Comparison of ENCODE assay signal across 16 cellular contexts in genomic region chr7:120184866-120185265, GRCh38.
DNase-seq lines count a peak whose midpoint lies in the region; ATAC-seq, FAIRE-seq and TF ChIP-seq lines count a peak whose summit lies in the region.
"Had no signal": no experiment of that assay in that cellular context is flagged by ENCODE, and none has a peak within 500 bp of the region (broad histone marks: within the 10 kb centered on the region; RNA-seq: fewer than 3 reads in every experiment).

No MANE protein-coding gene starts in this region.

- no peaks in the 10 kb centered on the region for H3K9me3 ChIP-seq in left ventricle myocardium inferior (replicated peaks)
- H3K9me3 ChIP-seq in gastrocnemius medialis, result no peaks in the 10 kb centered on the region
- no peaks in the 10 kb centered on the region for H3K9me3 ChIP-seq in small intestine (ENCODE audit: control insufficient read depth, low read depth)

- ATAC-seq in Right ventricle myocardium superior (ENCODE audit: poor library complexity) (peak; percentile 88), gastrocnemius medialis (peak; percentile 56 to 62), HG03460 (IDR thresholded peaks at IDR 0.05; ENCODE audit: unreplicated experiment) (no peak)
- ATAC-seq: CD8-positive, alpha-beta T cell; HepG2 had no signal

- 59 to 72% (median 63%) methylated on average over 1 of the region's 1 CpG for WGBS in small intestine, 3 donors

- H3K4me3 Mint-ChIP-seq in CD14-positive monocyte, result no peak overlapping the region
- H3K4me3 Mint-ChIP-seq: CD8-positive, alpha-beta T cell had no signal

- H3K27ac ChIP-seq in left ventricle myocardium inferior (replicated peaks) (peak overlapping the region; percentile 11), gastrocnemius medialis (peak overlapping the region in 2 of 4 donors; percentile 22 to 26), small intestine (ENCODE audit: low read depth in 1 of 2, low read length in 1 of 2) (no peak overlapping the region)
- H3K27ac ChIP-seq: PC-9 had no signal

- no peak for FAIRE-seq in small intestine (lab: Jason Lieb, UNC)
- FAIRE-seq: HepG2 had no signal

- H3K27me3 ChIP-seq in left ventricle myocardium inferior (ENCODE audit: low read depth) (no peaks in the 10 kb centered on the region), gastrocnemius medialis (no peaks in the 10 kb centered on the region), small intestine (ENCODE audit: control insufficient read depth in 2 of 2, insufficient read depth in 2 of 2, low read length in 2 of 2) (no peaks in the 10 kb centered on the region)

- H3K36me3 ChIP-seq in left ventricle myocardium inferior, result no peaks in the 10 kb centered on the region
- H3K36me3 ChIP-seq in gastrocnemius medialis, result no peaks in the 10 kb centered on the region
- H3K36me3 ChIP-seq in small intestine (ENCODE audit: control insufficient read depth in 2 of 2, insufficient read depth in 2 of 2, low read length in 2 of 2), result no peaks in the 10 kb centered on the region

- intact Hi-C loops in Right ventricle myocardium superior (cut with DNase I), result no loop called here
- intact Hi-C loops in cardiac septum (cut with DNase I), result no loop called here
- intact Hi-C loops in left ventricle myocardium inferior (cut with micrococcal nuclease), result no loop called here
- intact Hi-C loops in gastrocnemius medialis (cut with DNase I; ENCODE audit: low total_unique reads), result no loop called here
- intact Hi-C loops in CD14-positive monocyte (cut with micrococcal nuclease), result no loop called here

- no peak for TF ChIP-seq POLR2A in gastrocnemius medialis (IDR thresholded peaks at IDR 0.05)

- peaks cover 0 to 3% (median 0%) of the 10 kb centered on the region in 3 donors for H3K27me3 Mint-ChIP-seq in CD14-positive monocyte (ENCODE audit: low read depth in 3 of 3)

- H3K4me3 ChIP-seq in left ventricle myocardium inferior (no peak overlapping the region), gastrocnemius medialis (no peak overlapping the region), small intestine (ENCODE audit: low read depth in 1 of 2, low read length in 2 of 2) (no peak overlapping the region)
- H3K4me3 ChIP-seq: PC-9 had no signal

- H3K4me1 Mint-ChIP-seq in CD14-positive monocyte, result no peaks in the 10 kb centered on the region

- TF ChIP-seq CTCF in left ventricle myocardium inferior (IDR thresholded peaks at IDR 0.05; ENCODE audit: borderline replicate concordance) (no peak), gastrocnemius medialis (IDR thresholded peaks at IDR 0.05 in 4 of 5, conservative IDR thresholded peaks at IDR 0.05 in 1 of 5) (no peak), CD14-positive monocyte (IDR thresholded peaks at IDR 0.05) (no peak)

- DNase-seq in Right ventricle myocardium superior, result no peak
- DNase-seq in cardiac septum (ENCODE audit: low spot score), result no peak
- DNase-seq in left ventricle myocardium inferior, result no peak
- DNase-seq in gastrocnemius medialis, result peak in 1 of 2 donors; percentile 18
- no peak for DNase-seq in CD14-positive monocyte (ENCODE audit: low spot score)
- DNase-seq in small intestine, result no peak
- DNase-seq in stimulated activated CD8-positive, alpha-beta memory T cell treated with anti-CD3 and anti-CD28 coated beads, Interleukin-4, amount 100 ng/mL, for 48 hours, result no peak
- DNase-seq: 8988T; CD8-positive, alpha-beta T cell; KG1; NCI-H1436 treated with DMSO at 0.1 percent for 48 hours; NCI-H2081; NCI-H510A; PC-9 had no signal

- H3K36me3 Mint-ChIP-seq in CD14-positive monocyte, result no peaks in the 10 kb centered on the region
- H3K36me3 Mint-ChIP-seq: CD8-positive, alpha-beta T cell had no signal

- H3K9me3 Mint-ChIP-seq in CD14-positive monocyte, result peaks cover 0 to 2% (median 0%) of the 10 kb centered on the region in 7 donors

- in situ Hi-C loops in gastrocnemius medialis (cut with MboI; ENCODE audit: low sequenced_read_pairs in 4 of 4), result no loop called here

- H3K27ac Mint-ChIP-seq in CD14-positive monocyte, result no peak overlapping the region
- H3K27ac Mint-ChIP-seq: CD8-positive, alpha-beta T cell had no signal

- H3K4me1 ChIP-seq in left ventricle myocardium inferior (peaks cover 20% of the 10 kb centered on the region), gastrocnemius medialis (peaks cover 13 to 17% of the 10 kb centered on the region in 2 donors), small intestine (ENCODE audit: control insufficient read depth in 2 of 2, insufficient read depth in 1 of 2, low read depth in 1 of 2, low read length in 1 of 2) (no peaks in the 10 kb centered on the region)
